In genomic region chr9:124218438-124219289, GRCh38 we compare ENCODE assay signal across 1 cellular context.
TF ChIP-seq lines count a peak whose summit lies in the region.

No MANE protein-coding gene starts in this region.

TF ChIP-seq in K562, 482 proteins besides CTCF, POLR2A, EP300 and RAD21 (continued from another document):
- TF ChIP-seq, protein P1, sequence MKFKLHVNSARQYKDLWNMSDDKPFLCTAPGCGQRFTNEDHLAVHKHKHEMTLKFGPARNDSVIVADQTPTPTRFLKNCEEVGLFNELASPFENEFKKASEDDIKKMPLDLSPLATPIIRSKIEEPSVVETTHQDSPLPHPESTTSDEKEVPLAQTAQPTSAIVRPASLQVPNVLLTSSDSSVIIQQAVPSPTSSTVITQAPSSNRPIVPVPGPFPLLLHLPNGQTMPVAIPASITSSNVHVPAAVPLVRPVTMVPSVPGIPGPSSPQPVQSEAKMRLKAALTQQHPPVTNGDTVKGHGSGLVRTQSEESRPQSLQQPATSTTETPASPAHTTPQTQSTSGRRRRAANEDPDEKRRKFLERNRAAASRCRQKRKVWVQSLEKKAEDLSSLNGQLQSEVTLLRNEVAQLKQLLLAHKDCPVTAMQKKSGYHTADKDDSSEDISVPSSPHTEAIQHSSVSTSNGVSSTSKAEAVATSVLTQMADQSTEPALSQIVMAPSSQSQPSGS (CRISPR knock-in tag; IDR thresholded peaks at IDR 0.05) = no peak
- TF ChIP-seq HDAC6 (IDR thresholded peaks at IDR 0.05; ENCODE audit: low read depth, low read length) (no peak), SPI1 (IDR thresholded peaks at IDR 0.05; ENCODE audit: borderline replicate concordance, low read depth, low read length) (peak; percentile 86), DDX20 (tag; IDR thresholded peaks at IDR 0.05; ENCODE audit: low read depth) (no peak), TRIM28 (IDR thresholded peaks at IDR 0.05) (no peak), PHF21A (IDR thresholded peaks at IDR 0.05; ENCODE audit: borderline replicate concordance, low read depth) (no peak), FOXO4 (CRISPR knock-in tag; IDR thresholded peaks at IDR 0.05) (no peak), SREBF2 (CRISPR knock-in tag; IDR thresholded peaks at IDR 0.05) (no peak), MBD1 (CRISPR knock-in tag; IDR thresholded peaks at IDR 0.05) (no peak), JUND (IDR thresholded peaks at IDR 0.05; ENCODE audit: borderline replicate concordance, low read depth, low read length) (peak; percentile 89), JUND (tag; IDR thresholded peaks at IDR 0.05; ENCODE audit: borderline replicate concordance, low read depth, low read length) (peak; percentile 79), ZNF75A (CRISPR knock-in tag; IDR thresholded peaks at IDR 0.05) (no peak), LEF1 (IDR thresholded peaks at IDR 0.05) (no peak), CBFA2T2 (conservative IDR thresholded peaks at IDR 0.05) (no peak)
- TF ChIP-seq, protein P2, sequence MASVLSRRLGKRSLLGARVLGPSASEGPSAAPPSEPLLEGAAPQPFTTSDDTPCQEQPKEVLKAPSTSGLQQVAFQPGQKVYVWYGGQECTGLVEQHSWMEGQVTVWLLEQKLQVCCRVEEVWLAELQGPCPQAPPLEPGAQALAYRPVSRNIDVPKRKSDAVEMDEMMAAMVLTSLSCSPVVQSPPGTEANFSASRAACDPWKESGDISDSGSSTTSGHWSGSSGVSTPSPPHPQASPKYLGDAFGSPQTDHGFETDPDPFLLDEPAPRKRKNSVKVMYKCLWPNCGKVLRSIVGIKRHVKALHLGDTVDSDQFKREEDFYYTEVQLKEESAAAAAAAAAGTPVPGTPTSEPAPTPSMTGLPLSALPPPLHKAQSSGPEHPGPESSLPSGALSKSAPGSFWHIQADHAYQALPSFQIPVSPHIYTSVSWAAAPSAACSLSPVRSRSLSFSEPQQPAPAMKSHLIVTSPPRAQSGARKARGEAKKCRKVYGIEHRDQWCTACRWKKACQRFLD (CRISPR knock-in tag; IDR thresholded peaks at IDR 0.05) = no peak
